In genomic region chr4:174314770-174315169, GRCh38 we compare ENCODE assay signal across 12 cellular contexts. TPM values are rescaled to one million over a fixed set of nuclear protein-coding genes. Genes with fewer than 3 reads are reported as not detected.
DNase-seq lines count a peak whose midpoint lies in the region; ATAC-seq and TF ChIP-seq lines count a peak whose summit lies in the region.
"Had no signal": no experiment of that assay in that cellular context is flagged by ENCODE, and none has a peak within 500 bp of the region (broad histone marks: within the 10 kb centered on the region; RNA-seq: fewer than 3 reads in every experiment).

No MANE protein-coding gene starts in this region.

- no peak for TF ChIP-seq EP300 in SK-N-SH (IDR thresholded peaks at IDR 0.05; ENCODE audit: borderline replicate concordance in 1 of 2, low read depth in 1 of 2, low read length in 1 of 2)

- DNase-seq in COLO829 (ENCODE audit: low spot score) (peak; percentile 56), SK-N-SH (no peak), foreskin melanocyte (peak; percentile 20), NCI-H2196 treated with DMSO at 0.1 percent for 48 hours (lab: John Stamatoyannopoulos, UW; ENCODE audit: unreplicated experiment) (no peak)
- no peak for DNase-seq in stimulated activated CD4-positive, alpha-beta T cell treated with anti-CD3 and anti-CD28 coated beads, Interleukin-15, amount 100 ng/mL, for 24 hours
- DNase-seq: kidney; NCI-H1417 treated with DMSO at 0.1 percent for 48 hours; stimulated activated CD8-positive, alpha-beta memory T cell treated with anti-CD3 and anti-CD28 coated beads, Interleukin-4, amount 100 ng/mL, for 48 hours had no signal

- H3K4me2 ChIP-seq in SK-N-SH = no peak overlapping the region

- WGBS in SK-N-SH (ENCODE audit: low lambda C conversion rate) = 37% methylated on average over 3 of the region's 3 CpGs

- no peak overlapping the region for H3K9ac ChIP-seq in SK-N-SH

- no peak for TF ChIP-seq RAD21 in SK-N-SH (IDR thresholded peaks at IDR 0.05; ENCODE audit: low read length)

- H3K36me3 ChIP-seq in SK-N-SH (replicated peaks in 1 of 2; ENCODE audit: control insufficient read depth in 1 of 2, insufficient read depth in 2 of 2, low read length in 1 of 2) = peaks cover 38 to 60% of the 10 kb centered on the region in 2 experiments

- peaks cover 8 to 10% of the 10 kb centered on the region in 2 experiments; a peak in 3 of 4 replicates for H3K4me1 ChIP-seq in SK-N-SH (ENCODE audit: control insufficient read depth in 1 of 2, insufficient read depth in 2 of 2, low read depth in 1 of 2, low read length in 1 of 2)
- H3K4me1 ChIP-seq: right atrium auricular region had no signal

- POLR2A ChIA-PET in SK-N-SH (lab: Yijun Ruan, JAX) = interaction anchor here (0.6 kb wide), 1 partner anchor 109 kb away, joined by 3 read pairs; no protein-coding TSS in a partner anchor

- no peaks in the 10 kb centered on the region for H3K9me2 ChIP-seq in SK-N-SH

- no peak for TF ChIP-seq CTCF in SK-N-SH (IDR thresholded peaks at IDR 0.05)

- no peaks in the 10 kb centered on the region for H3K79me2 ChIP-seq in SK-N-SH (ENCODE audit: insufficient read depth)

- peak; percentile 91 for ATAC-seq in HG02870 (IDR thresholded peaks at IDR 0.05; ENCODE audit: unreplicated experiment)
- ATAC-seq in GM21528 (IDR thresholded peaks at IDR 0.05; ENCODE audit: low FRiP score, unreplicated experiment) = no peak
- ATAC-seq in HG03571 (IDR thresholded peaks at IDR 0.05; ENCODE audit: unreplicated experiment) = no peak

- H3K27me3 ChIP-seq in SK-N-SH (ENCODE audit: insufficient read depth) = no peaks in the 10 kb centered on the region
- H3K27me3 ChIP-seq: right atrium auricular region had no signal

- CTCF ChIA-PET in SK-N-SH (lab: Yijun Ruan, JAX) = no interaction called here

- no peaks in the 10 kb centered on the region for H4K20me1 ChIP-seq in SK-N-SH (ENCODE audit: insufficient read depth)

- no peak overlapping the region for H3K4me3 ChIP-seq in SK-N-SH (ENCODE audit: low read depth in 2 of 2, low read length in 1 of 2)
- H3K4me3 ChIP-seq: right atrium auricular region had no signal

- H3K27ac ChIP-seq in SK-N-SH (ENCODE audit: low read depth in 2 of 2, low read length in 1 of 2) = peak overlapping the region in 1 of 2 experiments; percentile 43; a peak in 1 of 4 replicates
- H3K27ac ChIP-seq: right atrium auricular region had no signal

- peak overlapping the region; percentile 42; the same call in 1 of the 2 replicates for H2AFZ ChIP-seq in SK-N-SH (ENCODE audit: low read depth)

- no peaks in the 10 kb centered on the region for H3K9me3 ChIP-seq in SK-N-SH
- H3K9me3 ChIP-seq: right atrium auricular region had no signal

- peaks cover 9% of the 10 kb centered on the region for H3F3A ChIP-seq in SK-N-SH (replicated peaks; ENCODE audit: insufficient read depth)

TF ChIP-seq in SK-N-SH, 30 proteins besides CTCF, POLR2A, EP300 and RAD21 (continues in another document):
- TF ChIP-seq FOXJ3 (CRISPR knock-in tag; IDR thresholded peaks at IDR 0.05) (no peak), ELF1 (IDR thresholded peaks at IDR 0.05) (no peak), SIN3A (IDR thresholded peaks at IDR 0.05; ENCODE audit: borderline replicate concordance, low read depth, low read length) (no peak), RXRA (IDR thresholded peaks at IDR 0.05; ENCODE audit: borderline replicate concordance, low read depth) (no peak), SMC3 (IDR thresholded peaks at IDR 0.05; ENCODE audit: low read depth, low read length) (no peak), YY1 (IDR thresholded peaks at IDR 0.05; ENCODE audit: low read depth) (0 out of 2 replicates have a peak, but pooled peaks have one; percentile 54), TAF1 (IDR thresholded peaks at IDR 0.05; ENCODE audit: borderline replicate concordance, low read depth, low read length) (no peak), MXI1 (IDR thresholded peaks at IDR 0.05; ENCODE audit: low read depth, low read length) (no peak), EZH2phosphoT487 (IDR thresholded peaks at IDR 0.05; ENCODE audit: borderline replicate concordance, low read depth) (no peak), NFIC (IDR thresholded peaks at IDR 0.05; ENCODE audit: borderline replicate concordance) (no peak), TCF12 (IDR thresholded peaks at IDR 0.05) (peak; percentile 34; the same call in 1 of the 2 replicates), FOSL2 (IDR thresholded peaks at IDR 0.05; ENCODE audit: borderline replicate concordance, low read depth) (peak; percentile 55; the same call in 1 of the 2 replicates), TEAD4 (IDR thresholded peaks at IDR 0.05; ENCODE audit: borderline replicate concordance, insufficient read depth) (no peak), POLR2AphosphoS5 (IDR thresholded peaks at IDR 0.05; ENCODE audit: low read depth, low read length) (no peak), NRF1 (IDR thresholded peaks at IDR 0.05; ENCODE audit: low read depth, low read length) (no peak), GATA2 (CRISPR knock-in tag; IDR thresholded peaks at IDR 0.05) (no peak), CHD2 (IDR thresholded peaks at IDR 0.05; ENCODE audit: low read length, partially characterized antibody) (no peak), RFX5 (IDR thresholded peaks at IDR 0.05; ENCODE audit: low read length) (no peak), FOXM1 (IDR thresholded peaks at IDR 0.05; ENCODE audit: low read depth) (no peak), JUND (IDR thresholded peaks at IDR 0.05) (peak; percentile 55; the same call in 1 of the 2 replicates), ZBTB33 (IDR thresholded peaks at IDR 0.05; ENCODE audit: borderline replicate concordance, low read depth) (no peak), GABPA (IDR thresholded peaks at IDR 0.05; ENCODE audit: low read depth) (no peak), RCOR1 (IDR thresholded peaks at IDR 0.05; ENCODE audit: low read length) (no peak)
- TF ChIP-seq, protein P1, sequence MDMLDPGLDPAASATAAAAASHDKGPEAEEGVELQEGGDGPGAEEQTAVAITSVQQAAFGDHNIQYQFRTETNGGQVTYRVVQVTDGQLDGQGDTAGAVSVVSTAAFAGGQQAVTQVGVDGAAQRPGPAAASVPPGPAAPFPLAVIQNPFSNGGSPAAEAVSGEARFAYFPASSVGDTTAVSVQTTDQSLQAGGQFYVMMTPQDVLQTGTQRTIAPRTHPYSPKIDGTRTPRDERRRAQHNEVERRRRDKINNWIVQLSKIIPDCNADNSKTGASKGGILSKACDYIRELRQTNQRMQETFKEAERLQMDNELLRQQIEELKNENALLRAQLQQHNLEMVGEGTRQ (IDR thresholded peaks at IDR 0.05; ENCODE audit: borderline replicate concordance, low read depth, low read length) = no peak
- TF ChIP-seq, protein P2, sequence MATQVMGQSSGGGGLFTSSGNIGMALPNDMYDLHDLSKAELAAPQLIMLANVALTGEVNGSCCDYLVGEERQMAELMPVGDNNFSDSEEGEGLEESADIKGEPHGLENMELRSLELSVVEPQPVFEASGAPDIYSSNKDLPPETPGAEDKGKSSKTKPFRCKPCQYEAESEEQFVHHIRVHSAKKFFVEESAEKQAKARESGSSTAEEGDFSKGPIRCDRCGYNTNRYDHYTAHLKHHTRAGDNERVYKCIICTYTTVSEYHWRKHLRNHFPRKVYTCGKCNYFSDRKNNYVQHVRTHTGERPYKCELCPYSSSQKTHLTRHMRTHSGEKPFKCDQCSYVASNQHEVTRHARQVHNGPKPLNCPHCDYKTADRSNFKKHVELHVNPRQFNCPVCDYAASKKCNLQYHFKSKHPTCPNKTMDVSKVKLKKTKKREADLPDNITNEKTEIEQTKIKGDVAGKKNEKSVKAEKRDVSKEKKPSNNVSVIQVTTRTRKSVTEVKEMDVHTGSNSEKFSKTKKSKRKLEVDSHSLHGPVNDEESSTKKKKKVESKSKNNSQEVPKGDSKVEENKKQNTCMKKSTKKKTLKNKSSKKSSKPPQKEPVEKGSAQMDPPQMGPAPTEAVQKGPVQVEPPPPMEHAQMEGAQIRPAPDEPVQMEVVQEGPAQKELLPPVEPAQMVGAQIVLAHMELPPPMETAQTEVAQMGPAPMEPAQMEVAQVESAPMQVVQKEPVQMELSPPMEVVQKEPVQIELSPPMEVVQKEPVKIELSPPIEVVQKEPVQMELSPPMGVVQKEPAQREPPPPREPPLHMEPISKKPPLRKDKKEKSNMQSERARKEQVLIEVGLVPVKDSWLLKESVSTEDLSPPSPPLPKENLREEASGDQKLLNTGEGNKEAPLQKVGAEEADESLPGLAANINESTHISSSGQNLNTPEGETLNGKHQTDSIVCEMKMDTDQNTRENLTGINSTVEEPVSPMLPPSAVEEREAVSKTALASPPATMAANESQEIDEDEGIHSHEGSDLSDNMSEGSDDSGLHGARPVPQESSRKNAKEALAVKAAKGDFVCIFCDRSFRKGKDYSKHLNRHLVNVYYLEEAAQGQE (IDR thresholded peaks at IDR 0.05; ENCODE audit: low read depth, low read length) = no peak
- TF ChIP-seq, protein P3, sequence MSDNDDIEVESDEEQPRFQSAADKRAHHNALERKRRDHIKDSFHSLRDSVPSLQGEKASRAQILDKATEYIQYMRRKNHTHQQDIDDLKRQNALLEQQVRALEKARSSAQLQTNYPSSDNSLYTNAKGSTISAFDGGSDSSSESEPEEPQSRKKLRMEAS (IDR thresholded peaks at IDR 0.05; ENCODE audit: low read depth) = peak; percentile 75; the same call in 1 of the 2 replicates

RNA-seq across cellular contexts. Expression of gene CEP44, which starts 31.1 kb away (rescaled TPM):
- polyA plus RNA-seq in SK-N-SH (2012; rRNA removed) = 3.8 and 7.3 TPM in 2 replicates
- polyA plus RNA-seq in SK-N-SH (2012; cell fraction: cytosol; rRNA removed) = 5.0 and 5.4 TPM in 2 replicates
- polyA plus RNA-seq in SK-N-SH (2012; cell fraction: nucleus; rRNA removed) = 7.8 and 16.3 TPM in 2 replicates

RNA-seq across cellular contexts. Expression of gene FBXO8, which starts 31.3 kb away (rescaled TPM):
- polyA plus RNA-seq in SK-N-SH (2012; rRNA removed) = 16.0 and 21.4 TPM in 2 replicates
- 21.7 and 21.9 TPM in 2 replicates for polyA plus RNA-seq in SK-N-SH (2012; cell fraction: cytosol; rRNA removed)
- 8.5 and 10.4 TPM in 2 replicates for polyA plus RNA-seq in SK-N-SH (2012; cell fraction: nucleus; rRNA removed)

Comparison
In these comparisons a context has a peak if more than half of its experiments do, and no peak if none do; other contexts are left out.
1. DNase-seq: peak in COLO829 (single experiment) and foreskin melanocyte (single experiment); none in SK-N-SH (single experiment), stimulated activated CD4-positive, alpha-beta T cell treated with anti-CD3 and anti-CD28 coated beads, Interleukin-15, amount 100 ng/mL, for 24 hours (single experiment) and NCI-H2196 treated with DMSO at 0.1 percent for 48 hours (single experiment).